1 cellular context compared by ENCODE assay signal in genomic region chr9:34559616-34560546, GRCh38.
A peak's percentile ranks its signal among the peaks of the same experiment; 100 is the strongest.
TF ChIP-seq lines count a peak whose summit lies in the region.

No MANE protein-coding gene starts in this region.

TF ChIP-seq in IMR-90, 13 proteins besides CTCF, POLR2A, EP300 and RAD21 (continued from another document):
- TF ChIP-seq, protein P1, sequence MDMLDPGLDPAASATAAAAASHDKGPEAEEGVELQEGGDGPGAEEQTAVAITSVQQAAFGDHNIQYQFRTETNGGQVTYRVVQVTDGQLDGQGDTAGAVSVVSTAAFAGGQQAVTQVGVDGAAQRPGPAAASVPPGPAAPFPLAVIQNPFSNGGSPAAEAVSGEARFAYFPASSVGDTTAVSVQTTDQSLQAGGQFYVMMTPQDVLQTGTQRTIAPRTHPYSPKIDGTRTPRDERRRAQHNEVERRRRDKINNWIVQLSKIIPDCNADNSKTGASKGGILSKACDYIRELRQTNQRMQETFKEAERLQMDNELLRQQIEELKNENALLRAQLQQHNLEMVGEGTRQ (IDR thresholded peaks at IDR 0.05; ENCODE audit: low read depth, low read length) = peak; percentile 74
- TF ChIP-seq NFE2L2 (IDR thresholded peaks at IDR 0.05; ENCODE audit: low read depth, low read length) (no peak), MAFK (IDR thresholded peaks at IDR 0.05; ENCODE audit: low read depth, low read length) (no peak)
